9 cellular contexts compared by ENCODE assay signal in the genomic region with DNA sequence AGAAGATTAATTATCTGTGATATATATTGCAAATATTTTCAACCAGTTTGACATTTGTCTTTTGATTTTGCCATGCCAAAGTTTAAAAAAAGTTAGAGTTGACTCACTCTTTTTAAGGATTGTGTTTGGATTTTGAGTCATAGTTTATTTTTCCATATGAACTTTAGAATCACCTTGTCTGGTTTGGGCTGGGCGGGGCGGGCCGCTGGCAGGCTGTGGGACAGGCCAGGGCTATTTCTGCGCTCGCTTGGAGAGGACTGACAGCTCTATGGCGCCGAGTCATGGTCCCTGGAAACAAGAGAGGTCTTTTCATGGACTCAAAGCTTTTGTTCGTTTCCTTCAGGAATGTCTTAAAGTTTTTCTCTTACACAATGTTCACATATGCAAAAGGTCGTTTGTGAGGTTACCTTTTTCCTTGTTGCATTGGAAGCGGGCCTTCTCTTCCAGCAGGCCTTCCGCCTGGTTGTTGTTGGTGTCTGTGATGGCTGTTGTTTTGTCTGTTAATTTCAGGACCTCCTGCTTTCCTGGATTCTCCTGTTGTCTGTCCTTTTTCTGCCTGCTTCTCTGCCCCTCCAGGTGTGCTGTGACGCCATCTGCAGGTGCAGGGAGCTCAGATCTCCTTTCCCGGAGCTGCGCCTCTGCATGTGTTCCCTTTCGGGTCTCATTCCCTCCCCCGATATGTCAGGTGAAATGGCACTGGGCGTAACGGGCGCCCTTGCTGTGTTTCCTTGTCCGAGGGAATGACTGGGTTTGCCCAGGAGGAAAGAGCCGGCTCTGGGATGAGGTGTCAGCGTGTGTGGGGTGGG. TPM values are rescaled to one million over a fixed set of nuclear protein-coding genes. Genes with fewer than 3 reads are reported as not detected.
DNase-seq lines count a peak whose midpoint lies in the region; ATAC-seq and TF ChIP-seq lines count a peak whose summit lies in the region.
"Had no signal": no experiment of that assay in that cellular context is flagged by ENCODE, and none has a peak within 500 bp of the region (broad histone marks: within the 10 kb centered on the region; RNA-seq: fewer than 3 reads in every experiment).

No MANE protein-coding gene starts in this region.

- peaks cover 4% of the 10 kb centered on the region for H3K4me1 ChIP-seq in foreskin keratinocyte

- no peaks in the 10 kb centered on the region for H3K9me3 Mint-ChIP-seq in osteocyte (ENCODE audit: unreplicated experiment)
- H3K9me3 Mint-ChIP-seq: activated T-cell treated with anti-CD3 and anti-CD28 coated beads, Interleukin-2, amount 50 U/mL, for 24 hours had no signal

- peak overlapping the region; percentile 79 for H3K27ac Mint-ChIP-seq in osteocyte (ENCODE audit: unreplicated experiment)
- H3K27ac Mint-ChIP-seq: activated T-cell treated with anti-CD3 and anti-CD28 coated beads, Interleukin-2, amount 50 U/mL, for 24 hours had no signal

- peak; percentile 83 for ATAC-seq in foreskin keratinocyte
- ATAC-seq in HG02973 (IDR thresholded peaks at IDR 0.05; ENCODE audit: unreplicated experiment), result no peak

- no peak overlapping the region for H3K27ac ChIP-seq in foreskin keratinocyte

- H3K4me3 Mint-ChIP-seq in osteocyte (ENCODE audit: unreplicated experiment), result no peak overlapping the region
- H3K4me3 Mint-ChIP-seq: activated T-cell treated with anti-CD3 and anti-CD28 coated beads, Interleukin-2, amount 50 U/mL, for 24 hours had no signal

- H3K4me1 Mint-ChIP-seq in osteocyte (ENCODE audit: unreplicated experiment), result peaks cover 79% of the 10 kb centered on the region

- DNase-seq in ELF-1 (ENCODE audit: low read depth, low spot score) (peak; percentile 60), RPMI7951 (ENCODE audit: low read depth) (peak; percentile 32), foreskin keratinocyte (peak; percentile 21 to 54), osteocyte (ENCODE audit: extremely low spot score, unreplicated experiment) (no peak), NCI-H2107 (lab: John Stamatoyannopoulos, UW) (no peak), GM10266 (ENCODE audit: extremely low spot score) (no peak), DMS114 treated with DMSO at 0.1 percent for 48 hours (lab: John Stamatoyannopoulos, UW; ENCODE audit: unreplicated experiment) (no peak)
- DNase-seq: activated T-cell treated with anti-CD3 and anti-CD28 coated beads, Interleukin-2, amount 50 U/mL, for 24 hours had no signal

- TF ChIP-seq CTCF in foreskin keratinocyte (conservative IDR thresholded peaks at IDR 0.05), result peak; percentile 47
- TF ChIP-seq CTCF in osteocyte (IDR thresholded peaks at IDR 0.05), result no peak
- TF ChIP-seq CTCF in GM10266 (IDR thresholded peaks at IDR 0.05; ENCODE audit: control insufficient read depth, insufficient read depth, low read depth, missing control alignments), result no peak

- H3K27me3 Mint-ChIP-seq in osteocyte (ENCODE audit: unreplicated experiment), result no peaks in the 10 kb centered on the region
- H3K27me3 Mint-ChIP-seq: activated T-cell treated with anti-CD3 and anti-CD28 coated beads, Interleukin-2, amount 50 U/mL, for 24 hours had no signal

- H3K36me3 Mint-ChIP-seq in osteocyte (ENCODE audit: unreplicated experiment), result peaks cover 3% of the 10 kb centered on the region

- no peaks in the 10 kb centered on the region for H3K27me3 ChIP-seq in foreskin keratinocyte

RNA-seq across cellular contexts. Expression of gene INPP5A, which starts 53.8 kb away (rescaled TPM):
- 25.5 and 28.1 TPM in 2 replicates for total RNA-seq in RPMI7951 (2014; rRNA removed; shearing (Covaris generic))
- total RNA-seq in foreskin keratinocyte (16.2 and 16.7 TPM in 2 replicates), osteocyte (35.0 and 36.4 TPM in 2 replicates)
- 8.8 and 10.6 TPM in 2 replicates for polyA plus RNA-seq in foreskin keratinocyte

Comparison
In these comparisons a context has a peak if more than half of its experiments do, and no peak if none do; other contexts are left out.
1. DNase-seq: peak in ELF-1 (single experiment), RPMI7951 (single experiment) and foreskin keratinocyte (2 of 2); none in osteocyte (single experiment), NCI-H2107 (single experiment), GM10266 (single experiment) and DMS114 treated with DMSO at 0.1 percent for 48 hours (single experiment).